Comparison of ENCODE assay signal across 2 cellular contexts in the genomic region with DNA sequence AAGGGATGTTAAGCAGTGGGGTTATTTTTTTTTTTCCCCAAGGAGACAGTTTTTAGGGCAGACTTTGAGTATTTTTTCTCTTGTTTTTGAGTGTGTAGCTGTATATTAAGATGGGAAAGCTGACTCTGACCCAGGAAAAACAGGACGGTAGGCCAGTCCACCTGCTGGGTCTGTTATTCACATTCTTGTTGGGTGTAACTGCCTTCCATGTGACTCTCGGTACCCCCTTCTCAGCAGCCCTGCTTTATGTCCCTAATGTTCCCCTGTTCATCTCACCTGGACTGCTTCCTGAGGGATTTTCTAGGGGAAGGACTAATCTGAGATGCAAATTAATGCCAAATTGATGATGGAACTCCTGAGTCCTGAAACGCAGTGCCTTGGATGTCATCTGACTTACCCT.
TF ChIP-seq lines count a peak whose summit lies in the region.

No MANE protein-coding gene starts in this region.

TF ChIP-seq in SK-N-SH, 30 proteins besides CTCF, POLR2A, EP300 and RAD21:
- TF ChIP-seq SMC3 (IDR thresholded peaks at IDR 0.05; ENCODE audit: low read depth, low read length) (no peak), JUND (IDR thresholded peaks at IDR 0.05) (no peak), CHD2 (IDR thresholded peaks at IDR 0.05; ENCODE audit: low read length, partially characterized antibody) (no peak), RXRA (IDR thresholded peaks at IDR 0.05; ENCODE audit: borderline replicate concordance, low read depth) (no peak)

TF ChIP-seq in SK-N-SH treated with all-trans-retinoic acid at 6 μM for 48 hours, 23 proteins besides CTCF, POLR2A, EP300 and RAD21:
- TF ChIP-seq ZFP3 (CRISPR knock-in tag; IDR thresholded peaks at IDR 0.05), result no peak
